In the genomic region with DNA sequence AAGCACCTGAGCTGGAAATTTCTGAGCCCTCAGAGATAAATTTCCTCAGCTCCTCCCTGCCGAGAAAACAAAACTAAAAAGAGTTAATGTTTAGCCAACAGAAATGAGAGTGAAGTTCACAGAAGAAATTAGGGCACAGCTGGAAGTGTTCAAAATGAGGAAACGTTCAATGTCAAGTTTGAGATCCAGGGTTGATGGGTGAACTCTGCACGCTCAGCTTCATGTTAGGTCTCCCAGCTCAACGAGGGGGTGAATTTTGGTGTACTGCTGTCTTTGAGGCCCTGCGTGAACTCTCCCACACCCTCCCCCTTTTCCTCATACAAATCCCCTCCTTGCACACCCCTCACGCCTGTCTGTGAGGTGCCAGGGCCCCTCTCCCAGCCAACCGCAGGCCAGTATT, we compare ENCODE assay signal across 10 cellular contexts. TPM values are rescaled to one million over a fixed set of nuclear protein-coding genes. Genes with fewer than 3 reads are reported as not detected.
A peak's percentile ranks its signal among the peaks of the same experiment; 100 is the strongest.
DNase-seq lines count a peak whose midpoint lies in the region; ATAC-seq, FAIRE-seq and TF ChIP-seq lines count a peak whose summit lies in the region.
"Had no signal": no experiment of that assay in that cellular context is flagged by ENCODE, and none has a peak within 500 bp of the region (broad histone marks: within the 10 kb centered on the region; RNA-seq: fewer than 3 reads in every experiment).

No MANE protein-coding gene starts in this region.

- no peak for FAIRE-seq in A549 (lab: Jason Lieb, UNC)

- DNase-seq in A549 (ENCODE audit: low read depth in 1 of 2, low spot score in 1 of 2) (no peak), psoas muscle (no peak), NCI-H69 (lab: John Stamatoyannopoulos, UW) (no peak), GM23248 (no peak)
- no peak for DNase-seq in stimulated activated CD4-positive, alpha-beta T cell treated with anti-CD3 and anti-CD28 coated beads, Interleukin-4, amount 100 ng/mL, for 24 hours
- DNase-seq: NCI-H1417; stimulated activated naive CD4-positive, alpha-beta T cell treated with Interleukin-2 at 50 U/mL for 16 hours had no signal

- TF ChIP-seq EP300 in A549 (IDR thresholded peaks at IDR 0.05): no peak

- H3K4me1 ChIP-seq in A549: peaks cover 13% of the 10 kb centered on the region
- peaks cover 16 to 18% of the 10 kb centered on the region in 2 donors for H3K4me1 ChIP-seq in duodenal mucosa (ENCODE audit: control insufficient read depth in 1 of 2, insufficient read depth in 2 of 2, low read length in 2 of 2)
- no peaks in the 10 kb centered on the region for H3K4me1 ChIP-seq in psoas muscle
- H3K4me1 ChIP-seq in GM23248 (ENCODE audit: insufficient read depth): no peaks in the 10 kb centered on the region

- H3K9ac ChIP-seq in duodenal mucosa (ENCODE audit: low read depth in 1 of 2, low read length in 2 of 2): no peak overlapping the region
- H3K9ac ChIP-seq in GM23248: no peak overlapping the region

- peak in 1 of 2 experiments; percentile 32; a peak in 2 of 6 replicates for ATAC-seq in A549
- peak; percentile 48 for ATAC-seq in GM19351 (IDR thresholded peaks at IDR 0.05; ENCODE audit: unreplicated experiment)
- peak; percentile 61 for ATAC-seq in HG03045 (IDR thresholded peaks at IDR 0.05; ENCODE audit: unreplicated experiment)
- no peak for ATAC-seq in psoas muscle

- H3K36me3 ChIP-seq in duodenal mucosa (ENCODE audit: control insufficient read depth in 1 of 2, insufficient read depth in 2 of 2, low read length in 2 of 2) (peaks cover 0 to 7% of the 10 kb centered on the region in 2 donors), psoas muscle (ENCODE audit: insufficient read depth in 1 of 2, low read depth in 1 of 2) (no peaks in the 10 kb centered on the region), GM23248 (ENCODE audit: low read depth) (no peaks in the 10 kb centered on the region)

- H3K9me3 ChIP-seq in A549 (no peaks in the 10 kb centered on the region; the same call in 2 of the 3 replicates), duodenal mucosa (ENCODE audit: control insufficient read depth in 1 of 2, low read length in 2 of 2) (no peaks in the 10 kb centered on the region), psoas muscle (peaks cover 5% of the 10 kb centered on the region), GM23248 (ENCODE audit: low read depth) (no peaks in the 10 kb centered on the region)

- H3K27ac ChIP-seq in A549 (peak overlapping the region; percentile 25 to 67; a peak in 3 of 6 replicates), duodenal mucosa (ENCODE audit: low read depth, low read length) (peak overlapping the region; percentile 3), psoas muscle (no peak overlapping the region), GM23248 (no peak overlapping the region)

- no peaks in the 10 kb centered on the region for H3K9me2 ChIP-seq in GM23248 (ENCODE audit: insufficient read depth)

- H2AFZ ChIP-seq in GM23248: no peak overlapping the region

- no peak for TF ChIP-seq CTCF in A549 (IDR thresholded peaks at IDR 0.05)
- TF ChIP-seq CTCF in psoas muscle (IDR thresholded peaks at IDR 0.05): no peak

- CTCF ChIA-PET in A549 (lab: Yijun Ruan, JAX): interaction anchor here (1.1 kb wide), 1 partner anchor 13 kb away, joined by 3 read pairs; a partner anchor contains a TSS

- 20% methylated on average over 7 of the region's 7 CpGs for WGBS in A549 (ENCODE audit: missing lambda C conversion rate)
- 35 to 40% (median 38%) methylated on average over 7 of the region's 7 CpGs for WGBS in psoas muscle, 3 donors
- 8 to 14% methylated on average over 6 to 7 of the region's 7 CpGs for WGBS in GM23248 (ENCODE audit: low coverage in 1 of 2, low lambda C conversion rate in 2 of 2, missing lambda C conversion rate in 2 of 2), 2 experiments

- in situ Hi-C loops in GM23248 (cut with MboI): no loop called here

- H4K20me1 ChIP-seq in GM23248 (ENCODE audit: insufficient read depth): no peaks in the 10 kb centered on the region

- POLR2A ChIA-PET in A549 (lab: Yijun Ruan, JAX): no interaction called here

- H3F3A ChIP-seq in GM23248 (ENCODE audit: insufficient read depth): no peaks in the 10 kb centered on the region

- intact Hi-C loops in psoas muscle (cut with DNase I): no loop called here

- H3K4me2 ChIP-seq in A549: peak overlapping the region; percentile 55
- H3K4me2 ChIP-seq in GM23248 (ENCODE audit: unreplicated experiment): no peak overlapping the region

- H3K4me3 ChIP-seq in A549 (no peak overlapping the region), duodenal mucosa (ENCODE audit: low read depth in 1 of 2, low read length in 2 of 2) (peak overlapping the region; percentile 17 to 40), psoas muscle (no peak overlapping the region), GM23248 (no peak overlapping the region)

- H3K79me2 ChIP-seq in GM23248 (ENCODE audit: insufficient read depth): no peaks in the 10 kb centered on the region

- no peak for TF ChIP-seq POLR2A in A549 (IDR thresholded peaks at IDR 0.05; ENCODE audit: low read length)

- no peak for TF ChIP-seq RAD21 in A549 (conservative IDR thresholded peaks at IDR 0.05 in 1 of 2, IDR thresholded peaks at IDR 0.05 in 1 of 2)

- H3K27me3 ChIP-seq in duodenal mucosa (ENCODE audit: control insufficient read depth in 1 of 2, insufficient read depth in 2 of 2, low read length in 2 of 2): no peaks in the 10 kb centered on the region
- H3K27me3 ChIP-seq in psoas muscle (ENCODE audit: insufficient read depth in 3 of 3, low read length in 2 of 3): no peaks in the 10 kb centered on the region
- peaks cover 8% of the 10 kb centered on the region for H3K27me3 ChIP-seq in GM23248 (replicated peaks; ENCODE audit: insufficient read depth)

TF ChIP-seq in A549, 52 proteins besides CTCF, POLR2A, EP300 and RAD21 (continues in another document):
- TF ChIP-seq ZFP36 (IDR thresholded peaks at IDR 0.05; ENCODE audit: borderline replicate concordance, partially characterized antibody) (no peak), CEBPB (IDR thresholded peaks at IDR 0.05) (no peak), TFCP2L1 (CRISPR knock-in tag; IDR thresholded peaks at IDR 0.05) (no peak), KDM5A (IDR thresholded peaks at IDR 0.05) (no peak), FOXS1 (CRISPR knock-in tag; IDR thresholded peaks at IDR 0.05) (no peak), SMC3 (IDR thresholded peaks at IDR 0.05) (no peak)
- TF ChIP-seq, protein P1, sequence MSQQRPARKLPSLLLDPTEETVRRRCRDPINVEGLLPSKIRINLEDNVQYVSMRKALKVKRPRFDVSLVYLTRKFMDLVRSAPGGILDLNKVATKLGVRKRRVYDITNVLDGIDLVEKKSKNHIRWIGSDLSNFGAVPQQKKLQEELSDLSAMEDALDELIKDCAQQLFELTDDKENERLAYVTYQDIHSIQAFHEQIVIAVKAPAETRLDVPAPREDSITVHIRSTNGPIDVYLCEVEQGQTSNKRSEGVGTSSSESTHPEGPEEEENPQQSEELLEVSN (IDR thresholded peaks at IDR 0.05; ENCODE audit: borderline replicate concordance, low read depth): no peak

RNA-seq across cellular contexts. Expression of a gene that starts 13.3 kb away (rescaled TPM):
- 36.7 and 38.9 TPM in 2 replicates for polyA plus RNA-seq in A549 (2011; rRNA removed)
- 31.8 and 38.7 TPM in 2 replicates for polyA plus RNA-seq in A549 (2012; cell fraction: cytosol; rRNA removed)
- 46.2 and 52.9 TPM in 2 replicates for polyA plus RNA-seq in A549 (2012; cell fraction: nucleus; rRNA removed)
- polyA plus RNA-seq in A549 (2017; fragmentation: RNase III; extraction: RNeasy Plus Mini Kit Qiagen cat#74134 plus additional on column Dnase treatment): 22.7 to 23.3 TPM (median 22.9 TPM) in 3 replicates
- 74.6 and 81.2 TPM in 2 replicates for polyA minus RNA-seq in A549 (2011; rRNA and poly(A)+ RNA removed)
- 1 to 10 TPM; 1.5 to 6.7 (median 3.1) TPM for total RNA-seq in psoas muscle
- 1 to 10 TPM; 1.1 to 1.7 (median 1.4) TPM for polyA plus RNA-seq in psoas muscle
- 0.22 and 0.38 TPM in 2 replicates for total RNA-seq in GM23248 (2014; rRNA removed; shearing (Covaris generic))
- polyA plus RNA-seq in GM23248 (2016; fragmentation: Nextera tagmentation; extraction: Ambion mirVana): 0.35 and 0.63 TPM in 2 replicates

RNA-seq across cellular contexts. Expression of a gene that starts 18.2 kb away (rescaled TPM):
- 52.8 and 72.8 TPM in 2 replicates for polyA plus RNA-seq in A549 (2011; rRNA removed)
- 27.2 and 28.0 TPM in 2 replicates for polyA plus RNA-seq in A549 (2012; cell fraction: cytosol; rRNA removed)
- 24.1 and 24.5 TPM in 2 replicates for polyA plus RNA-seq in A549 (2012; cell fraction: nucleus; rRNA removed)
- 41.3 to 63.6 TPM (median 48.4 TPM) in 3 replicates for polyA plus RNA-seq in A549 (2017; fragmentation: RNase III; extraction: RNeasy Plus Mini Kit Qiagen cat#74134 plus additional on column Dnase treatment)
- 45.6 and 46.0 TPM in 2 replicates for polyA minus RNA-seq in A549 (2011; rRNA and poly(A)+ RNA removed)
- total RNA-seq in psoas muscle: 1 to 10 TPM; 1.8 to 3.7 (median 2.6) TPM
- polyA plus RNA-seq in psoas muscle: 1 to 10 TPM in 2 of 3 donors, under 1 TPM in 1; 0.45 to 2.5 (median 1.8) TPM
- total RNA-seq in GM23248 (2014; rRNA removed; shearing (Covaris generic)): not detected in 2 replicates
- polyA plus RNA-seq in GM23248 (2016; fragmentation: Nextera tagmentation; extraction: Ambion mirVana): 0.10 TPM in 1 of 2 replicates, not detected in the other

RNA-seq across cellular contexts. Expression of a gene that starts 53.3 kb away (rescaled TPM):
- polyA plus RNA-seq in A549 (2011; rRNA removed): 0.19 and 0.36 TPM in 2 replicates
- polyA plus RNA-seq in A549 (2012; cell fraction: cytosol; rRNA removed): 0.01 TPM in 2 replicates
- 0.10 and 0.16 TPM in 2 replicates for polyA plus RNA-seq in A549 (2012; cell fraction: nucleus; rRNA removed)
- polyA plus RNA-seq in A549 (2017; fragmentation: RNase III; extraction: RNeasy Plus Mini Kit Qiagen cat#74134 plus additional on column Dnase treatment): 0.05 TPM in 1 of 3 replicates, not detected in the others
- polyA minus RNA-seq in A549 (2011; rRNA and poly(A)+ RNA removed): 0.87 and 1.2 TPM in 2 replicates
- 1 to 10 TPM; 2.1 to 8.4 (median 3.7) TPM for total RNA-seq in psoas muscle
- polyA plus RNA-seq in psoas muscle: 1 to 10 TPM; 1.5 to 1.8 (median 1.7) TPM
- 0.54 and 1.0 TPM in 2 replicates for total RNA-seq in GM23248 (2014; rRNA removed; shearing (Covaris generic))
- 0.56 and 1.4 TPM in 2 replicates for polyA plus RNA-seq in GM23248 (2016; fragmentation: Nextera tagmentation; extraction: Ambion mirVana)

Comparison
In these comparisons a context has a peak if more than half of its experiments do, and no peak if none do; other contexts are left out.
1. ATAC-seq: peak in GM19351 (single experiment) and HG03045 (single experiment); none in psoas muscle (0 of 4).
2. H3K27ac ChIP-seq: peak in A549 (2 of 2) and duodenal mucosa (single experiment); none in psoas muscle (single experiment) and GM23248 (single experiment).
3. H3K4me3 ChIP-seq: peak in duodenal mucosa (2 of 2); none in A549 (single experiment), psoas muscle (single experiment) and GM23248 (single experiment).
4. RNA of a gene that starts 13.3 kb away (polyA plus RNA-seq): 22.7 to 52.9 TPM in A549; 1.1 to 1.7 TPM in psoas muscle and 0.35 to 0.63 TPM in GM23248; every median in the first group is over 4 times any median in the second.
5. RNA of a gene that starts 18.2 kb away (polyA plus RNA-seq): 24.1 to 72.8 TPM in A549; 0.45 to 2.5 TPM in psoas muscle and 0.10 TPM in GM23248; every median in the first group is over 4 times any median in the second.